Comparison of ENCODE assay signal across 14 cellular contexts in genomic region chr5:4420177-4420576, GRCh38.
DNase-seq lines count a peak whose midpoint lies in the region; ATAC-seq, FAIRE-seq and TF ChIP-seq lines count a peak whose summit lies in the region.
"Had no signal": no experiment of that assay in that cellular context is flagged by ENCODE, and none has a peak within 500 bp of the region (broad histone marks: within the 10 kb centered on the region; RNA-seq: fewer than 3 reads in every experiment).

No MANE protein-coding gene starts in this region.

- no peak overlapping the region for H3K4ac ChIP-seq in H1 (replicated peaks; ENCODE audit: insufficient read length, low read depth, low read length)

- H3K4me1 ChIP-seq in HepG2 (ENCODE audit: insufficient read depth, low read length) = no peaks in the 10 kb centered on the region
- no peaks in the 10 kb centered on the region for H3K4me1 ChIP-seq in right lobe of liver
- no peaks in the 10 kb centered on the region for H3K4me1 ChIP-seq in H1 (replicated peaks in 1 of 4; ENCODE audit: control insufficient read depth in 3 of 4, insufficient read depth in 4 of 4, low read length in 3 of 4)
- H3K4me1 ChIP-seq in neural progenitor cell = no peaks in the 10 kb centered on the region
- H3K4me1 ChIP-seq in adrenal gland (replicated peaks in 1 of 2) = no peaks in the 10 kb centered on the region

- TF ChIP-seq EP300 in HepG2 (IDR thresholded peaks at IDR 0.05; ENCODE audit: low read depth in 2 of 2, low read length in 2 of 2) (no peak), HepG2 (CRISPR knock-in tag; IDR thresholded peaks at IDR 0.05; ENCODE audit: borderline replicate concordance) (no peak), H1 (IDR thresholded peaks at IDR 0.05; ENCODE audit: borderline replicate concordance in 1 of 2, low read depth in 2 of 2, low read length in 2 of 2) (no peak)

- in situ Hi-C loops in HepG2 (cut with HindIII; ENCODE audit: extremely low pct_ligation_motif_present, low pct_unique_long_range_greater_than_20kb) = no loop called here

- no peak overlapping the region; the same call in 1 of the 2 replicates for H4K8ac ChIP-seq in H1 (ENCODE audit: extremely low read depth, insufficient read depth, low read length)

- H3K23ac ChIP-seq in H1 (ENCODE audit: insufficient read length) = peak overlapping the region; percentile 35

- H4K5ac ChIP-seq in H1 (ENCODE audit: insufficient read length, low read depth, low read length) = no peak overlapping the region

- no peak overlapping the region for H4K91ac ChIP-seq in H1 (replicated peaks; ENCODE audit: insufficient read length, low read length)

- CTCF ChIA-PET in HepG2 (lab: Yijun Ruan, JAX; ENCODE audit: low intra/inter-chr PET ratio, low total read pairs) = no interaction called here
- CTCF ChIA-PET in H1 (lab: Charles Lee; ENCODE audit: partially characterized antibody) = no interaction called here

- H3K23me2 ChIP-seq in H1 (ENCODE audit: low read depth, low read length) = peaks cover 4% of the 10 kb centered on the region; the same call in 1 of the 2 replicates

- TF ChIP-seq CTCF in HepG2 (CRISPR knock-in tag; IDR thresholded peaks at IDR 0.05) = no peak
- no peak for TF ChIP-seq CTCF in right lobe of liver (IDR thresholded peaks at IDR 0.05)
- TF ChIP-seq CTCF in H1 (IDR thresholded peaks at IDR 0.05; ENCODE audit: control extremely low read depth in 1 of 3, insufficient read depth in 1 of 3, low read depth in 1 of 3, low read length in 3 of 3) = no peak
- no peak for TF ChIP-seq CTCF in neural progenitor cell (IDR thresholded peaks at IDR 0.05)
- TF ChIP-seq CTCF in adrenal gland (IDR thresholded peaks at IDR 0.05) = no peak

- H3K4me1 Mint-ChIP-seq in neural progenitor cell (peaks cover under 1% of the 10 kb centered on the region), immature natural killer cell (no peaks in the 10 kb centered on the region)
- H3K4me1 Mint-ChIP-seq: CD4-positive, CD25-positive, alpha-beta regulatory T cell had no signal

- H3K18ac ChIP-seq in H1 (ENCODE audit: extremely low read depth, low read length) = no peak overlapping the region

- intact Hi-C loops in HepG2 (cut with micrococcal nuclease; ENCODE audit: unreplicated experiment) (no loop called here), right lobe of liver (cut with DNase I) (no loop called here), adrenal gland (cut with DNase I) (no loop called here)

- H3K14ac ChIP-seq in H1 (ENCODE audit: insufficient read length) = no peak overlapping the region

- 52% methylated on average over 3 of the region's 3 CpGs for WGBS in HepG2 (ENCODE audit: low lambda C conversion rate)
- 58% methylated on average over 3 of the region's 3 CpGs for WGBS in right lobe of liver (ENCODE audit: insufficient coverage, low coverage, low lambda C conversion rate, missing lambda C conversion rate)
- WGBS in H1 (ENCODE audit: extremely low coverage in 1 of 2, insufficient coverage in 1 of 2, insufficient read length in 1 of 2, insufficient replicate concordance in 2 of 2, low coverage in 1 of 2, low lambda C conversion rate in 2 of 2, missing lambda C conversion rate in 1 of 2), 2 experiments = 84 to 100% methylated on average over 1 to 3 of the region's 3 CpGs
- 84 to 94% (median 91%) methylated on average over 3 of the region's 3 CpGs for WGBS in adrenal gland, 4 donors

- H3K27ac ChIP-seq in HepG2 (ENCODE audit: extremely low read length, insufficient read depth, low read length) (no peak overlapping the region), right lobe of liver (no peak overlapping the region), H1 (ENCODE audit: low read depth, low read length) (no peak overlapping the region), neural progenitor cell (no peak overlapping the region), adrenal gland (no peak overlapping the region)
- H3K27ac ChIP-seq: BLaER1 had no signal

- H3K4me3 ChIP-seq in HepG2 (replicated peaks in 1 of 3; ENCODE audit: insufficient read depth in 1 of 3, low read depth in 2 of 3, low read length in 3 of 3) = no peak overlapping the region
- no peak overlapping the region for H3K4me3 ChIP-seq in right lobe of liver
- H3K4me3 ChIP-seq in H1 (ENCODE audit: extremely low read depth in 1 of 4, insufficient read depth in 2 of 4, low read depth in 3 of 4, low read length in 4 of 4) = no peak overlapping the region
- H3K4me3 ChIP-seq in neural progenitor cell = no peak overlapping the region
- H3K4me3 ChIP-seq in adrenal gland = no peak overlapping the region
- H3K4me3 ChIP-seq: BLaER1, GM12878 had no signal

- BruUV-seq in HepG2 (replicated peaks; lab: Mats Ljungman, UMichigan) = no TSS peak

- H3K79me1 ChIP-seq in H1 (ENCODE audit: low read depth, low read length) = no peaks in the 10 kb centered on the region; the same call in 1 of the 2 replicates

- H2BK5ac ChIP-seq in H1 (ENCODE audit: low read depth, low read length) = no peak overlapping the region

- no peaks in the 10 kb centered on the region for H3K9me3 Mint-ChIP-seq in neural progenitor cell
- peaks cover 1 to 34% (median 5%) of the 10 kb centered on the region in 6 donors for H3K9me3 Mint-ChIP-seq in immature natural killer cell

- H2BK15ac ChIP-seq in H1 (ENCODE audit: low read length) = no peak overlapping the region

- DNase-seq in HepG2 (ENCODE audit: low spot score) (no peak), right lobe of liver (no peak), H1 (ENCODE audit: low read depth in 1 of 2, low spot score in 2 of 2) (no peak), neural progenitor cell (ENCODE audit: low spot score) (no peak), adrenal gland (no peak), immature natural killer cell (no peak)
- DNase-seq: 8988T; AML-193; CD4-positive, CD25-positive, alpha-beta regulatory T cell; GOT3; HCEC 1CT had no signal

- H3K79me2 ChIP-seq in HepG2 (ENCODE audit: insufficient read depth, low read length) (no peaks in the 10 kb centered on the region), H1 (ENCODE audit: control insufficient read depth in 1 of 2, insufficient read depth in 2 of 2, low read length in 2 of 2) (no peaks in the 10 kb centered on the region), neural progenitor cell (ENCODE audit: low read depth) (no peaks in the 10 kb centered on the region)

- ATAC-seq in HepG2 = no peak
- ATAC-seq in right lobe of liver = no peak
- no peak for ATAC-seq in GM21526 (IDR thresholded peaks at IDR 0.05; ENCODE audit: low FRiP score, unreplicated experiment)
- ATAC-seq: GM12878 had no signal

- no peak overlapping the region for H2AFZ ChIP-seq in HepG2 (ENCODE audit: low read length)
- no peak overlapping the region for H2AFZ ChIP-seq in H1 (ENCODE audit: low read length)
- H2AFZ ChIP-seq in neural progenitor cell (replicated peaks) = no peak overlapping the region

- H3K9me3 ChIP-seq in HepG2 (ENCODE audit: low read length) (peaks cover 92% of the 10 kb centered on the region), right lobe of liver (no peaks in the 10 kb centered on the region), H1 (ENCODE audit: insufficient read depth in 2 of 2, low read depth in 1 of 2, low read length in 1 of 2) (no peaks in the 10 kb centered on the region), neural progenitor cell (ENCODE audit: low read depth) (no peaks in the 10 kb centered on the region), adrenal gland (replicated peaks in 1 of 3) (no peaks in the 10 kb centered on the region)
- H3K9me3 ChIP-seq: BLaER1 had no signal

- H3K27me3 Mint-ChIP-seq in neural progenitor cell (ENCODE audit: insufficient read depth, low read depth) = peaks cover 3% of the 10 kb centered on the region
- peaks cover 2 to 3% (median 2%) of the 10 kb centered on the region in 3 donors for H3K27me3 Mint-ChIP-seq in immature natural killer cell (ENCODE audit: low read depth in 3 of 3)
- H3K27me3 Mint-ChIP-seq: CD4-positive, CD25-positive, alpha-beta regulatory T cell had no signal

- H3K36me3 Mint-ChIP-seq in neural progenitor cell (no peaks in the 10 kb centered on the region), immature natural killer cell (peaks cover 0 to 4% (median 0%) of the 10 kb centered on the region in 3 donors)
- H3K36me3 Mint-ChIP-seq: CD4-positive, CD25-positive, alpha-beta regulatory T cell had no signal

- TF ChIP-seq RAD21 in HepG2 (CRISPR knock-in tag; IDR thresholded peaks at IDR 0.05) (no peak), H1 (IDR thresholded peaks at IDR 0.05 in 1 of 2, conservative IDR thresholded peaks at IDR 0.05 in 1 of 2; ENCODE audit: low read depth in 2 of 2, low read length in 2 of 2) (no peak)

- TF ChIP-seq POLR2A in HepG2 (IDR thresholded peaks at IDR 0.05; ENCODE audit: insufficient read depth in 1 of 2, low read depth in 2 of 2, low read length in 2 of 2) = no peak
- no peak for TF ChIP-seq POLR2A in right lobe of liver (IDR thresholded peaks at IDR 0.05)
- no peak for TF ChIP-seq POLR2A in H1 (IDR thresholded peaks at IDR 0.05; ENCODE audit: control extremely low read depth in 1 of 2, low read depth in 2 of 2, low read length in 2 of 2)
- TF ChIP-seq POLR2A in adrenal gland (IDR thresholded peaks at IDR 0.05) = no peak

- no peak overlapping the region for H2BK12ac ChIP-seq in H1 (ENCODE audit: low read depth, low read length)

- H4K20me1 ChIP-seq in HepG2 (ENCODE audit: insufficient read depth, low read length) (no peaks in the 10 kb centered on the region), H1 (replicated peaks in 1 of 2; ENCODE audit: control insufficient read depth in 1 of 2, insufficient read depth in 2 of 2, low read length in 2 of 2) (peaks cover 0 to 4% of the 10 kb centered on the region in 2 experiments), neural progenitor cell (ENCODE audit: low read depth) (no peaks in the 10 kb centered on the region)
- H4K20me1 ChIP-seq: BLaER1 had no signal

- H3K27me3 ChIP-seq in HepG2 (ENCODE audit: control insufficient read depth in 1 of 2, insufficient read depth in 2 of 2, low read length in 2 of 2) (no peaks in the 10 kb centered on the region), right lobe of liver (no peaks in the 10 kb centered on the region), H1 (replicated peaks in 1 of 4; ENCODE audit: control insufficient read depth in 3 of 4, extremely low read depth in 1 of 4, insufficient read depth in 3 of 4, low read length in 3 of 4) (no peaks in the 10 kb centered on the region), neural progenitor cell (no peaks in the 10 kb centered on the region), adrenal gland (no peaks in the 10 kb centered on the region)
- H3K27me3 ChIP-seq: BLaER1 had no signal

- H2BK120ac ChIP-seq in H1 (replicated peaks; ENCODE audit: low read depth, low read length) = no peak overlapping the region

- H3F3A ChIP-seq in neural progenitor cell (ENCODE audit: low read depth) = no peaks in the 10 kb centered on the region

- H2AK5ac ChIP-seq in H1 (ENCODE audit: low read depth, low read length) = peak overlapping the region; percentile 56; the same call in 1 of the 2 replicates

- FAIRE-seq in HepG2 (lab: Jason Lieb, UNC) (no peak), H1 (lab: Jason Lieb, UNC) (peak; percentile 78)
- FAIRE-seq: GM12878 had no signal

- POLR2A ChIA-PET in HepG2 (lab: Yijun Ruan, JAX) (no interaction called here), H1 (lab: Charles Lee; ENCODE audit: partially characterized antibody) (no interaction called here)

- H3K56ac ChIP-seq in H1 (replicated peaks; ENCODE audit: insufficient read length, low read depth, low read length) = peak overlapping the region; percentile 95

- peak overlapping the region; percentile 12 for H3K27ac Mint-ChIP-seq in neural progenitor cell
- no peak overlapping the region for H3K27ac Mint-ChIP-seq in immature natural killer cell
- H3K27ac Mint-ChIP-seq: CD4-positive, CD25-positive, alpha-beta regulatory T cell had no signal

- H3K36me3 ChIP-seq in HepG2 (replicated peaks in 1 of 2; ENCODE audit: control insufficient read depth in 1 of 2, insufficient read depth in 2 of 2, low read length in 2 of 2) (no peaks in the 10 kb centered on the region), right lobe of liver (no peaks in the 10 kb centered on the region), H1 (ENCODE audit: control insufficient read depth in 2 of 4, insufficient read depth in 4 of 4, low read length in 3 of 4) (no peaks in the 10 kb centered on the region), neural progenitor cell (no peaks in the 10 kb centered on the region), adrenal gland (replicated peaks in 1 of 2) (no peaks in the 10 kb centered on the region)
- H3K36me3 ChIP-seq: BLaER1 had no signal

- no peak overlapping the region for H2BK20ac ChIP-seq in H1 (ENCODE audit: low read length)

- H3K9ac ChIP-seq in HepG2 (ENCODE audit: insufficient read depth, low read depth, low read length) (no peak overlapping the region), H1 (replicated peaks in 1 of 4; ENCODE audit: extremely low read depth in 1 of 4, low read depth in 3 of 4, low read length in 3 of 4) (no peak overlapping the region), neural progenitor cell (no peak overlapping the region)
- H3K9ac ChIP-seq: BLaER1 had no signal

- H3K4me2 ChIP-seq in HepG2 (ENCODE audit: low read depth, low read length) (no peak overlapping the region), H1 (ENCODE audit: insufficient read depth in 1 of 2, low read depth in 2 of 2, low read length in 2 of 2) (no peak overlapping the region), neural progenitor cell (no peak overlapping the region)

- H3K4me3 Mint-ChIP-seq in neural progenitor cell (peak overlapping the region; percentile 2), immature natural killer cell (no peak overlapping the region)
- H3K4me3 Mint-ChIP-seq: CD4-positive, CD25-positive, alpha-beta regulatory T cell had no signal
